In the genomic region with DNA sequence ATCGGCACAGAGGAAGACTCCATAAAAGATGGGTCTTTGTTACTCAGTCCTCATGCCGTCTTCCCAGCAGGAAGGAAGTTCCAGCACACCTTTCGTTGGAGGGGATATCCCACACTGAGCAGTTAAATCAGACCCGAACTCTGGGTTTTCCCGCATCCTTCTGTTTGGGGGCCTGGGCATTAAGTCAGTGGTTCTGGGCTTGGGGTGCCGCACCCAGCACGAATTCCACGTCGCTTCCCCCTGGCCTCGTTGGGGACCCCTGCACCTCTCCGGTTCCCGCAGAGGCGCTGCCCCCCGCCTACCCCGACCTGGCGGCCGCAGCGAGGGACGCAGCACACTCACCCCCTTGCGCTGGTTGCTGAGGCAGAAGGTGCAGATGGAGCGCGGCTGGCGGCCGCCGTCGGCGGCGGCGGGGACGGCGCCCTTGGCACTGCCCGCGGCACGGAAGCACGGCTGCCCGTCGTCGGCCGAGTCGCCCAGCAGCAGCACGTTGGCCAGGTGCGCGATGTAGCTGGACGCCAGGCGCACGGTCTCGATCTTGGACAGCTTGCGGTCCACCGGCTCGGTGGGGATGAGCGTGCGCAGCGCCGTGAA, we compare ENCODE assay signal across 12 cellular contexts. TPM values are rescaled to one million over a fixed set of nuclear protein-coding genes. Genes with fewer than 3 reads are reported as not detected.
DNase-seq lines count a peak whose midpoint lies in the region; ATAC-seq and TF ChIP-seq lines count a peak whose summit lies in the region.
"Had no signal": no experiment of that assay in that cellular context is flagged by ENCODE, and none has a peak within 500 bp of the region (broad histone marks: within the 10 kb centered on the region; RNA-seq: fewer than 3 reads in every experiment).

No MANE protein-coding gene starts in this region.

- 8 to 10% methylated on average over 53 of the region's 54 CpGs for WGBS in heart right ventricle, 2 donors
- WGBS in upper lobe of left lung, 2 donors: 18 to 25% methylated on average over 5 to 20 of the region's 54 CpGs

- peaks cover 0 to 50% (median 3%) of the 10 kb centered on the region in 7 donors for H3K27me3 ChIP-seq in heart right ventricle
- H3K27me3 ChIP-seq in dorsolateral prefrontal cortex: peaks cover 0 to 55% (median 35%) of the 10 kb centered on the region in 45 donors
- H3K27me3 ChIP-seq in lower lobe of right lung (ENCODE audit: low read depth): peaks cover 58% of the 10 kb centered on the region
- H3K27me3 ChIP-seq in upper lobe of left lung: peaks cover 0 to 22% (median 7%) of the 10 kb centered on the region in 4 donors

- TF ChIP-seq POLR2A in upper lobe of left lung (IDR thresholded peaks at IDR 0.05): no peak

- ATAC-seq in heart right ventricle: no peak
- ATAC-seq in left cardiac atrium: no peak
- ATAC-seq in lower lobe of right lung: no peak
- no peak for ATAC-seq in upper lobe of left lung (ENCODE audit: low FRiP score in 2 of 2)
- ATAC-seq in HG02885 (IDR thresholded peaks at IDR 0.05; ENCODE audit: poor library complexity, unreplicated experiment): no peak
- no peak for ATAC-seq in HG02759 (IDR thresholded peaks at IDR 0.05; ENCODE audit: unreplicated experiment)

- intact Hi-C loops in heart right ventricle (cut with DNase I): loop anchor here in 3 of 10 donors (5.0 kb wide), 1 partner anchor 37 kb away; no protein-coding TSS in a partner anchor
- intact Hi-C loops in left cardiac atrium (cut with DNase I): loop anchor here in 1 of 2 donors (5.0 kb wide), 1 partner anchor 37 kb away; no protein-coding TSS in a partner anchor
- intact Hi-C loops in dorsolateral prefrontal cortex (cut with DNase I): no loop called here
- intact Hi-C loops in lower lobe of right lung (cut with DNase I): no loop called here

- DNase-seq in heart right ventricle (no peak), left cardiac atrium (no peak), dorsolateral prefrontal cortex (no peak), lower lobe of right lung (peak; percentile 37), upper lobe of left lung (peak in 1 of 2 donors; percentile 78)
- DNase-seq in activated naive CD4-positive, alpha-beta T cell (lab: John Stamatoyannopoulos, UW): no peak
- DNase-seq: DMS153, foreskin keratinocyte, T-helper 1 cell had no signal

- no peak for TF ChIP-seq EP300 in upper lobe of left lung (IDR thresholded peaks at IDR 0.05)

- H3K27ac ChIP-seq in heart right ventricle (peak overlapping the region; percentile 76 to 94 (median 89)), dorsolateral prefrontal cortex (no peak overlapping the region), lower lobe of right lung (no peak overlapping the region), upper lobe of left lung (no peak overlapping the region)
- H3K27ac ChIP-seq: foreskin keratinocyte had no signal

- H3K4me3 ChIP-seq in heart right ventricle (peak overlapping the region; percentile 56 to 77 (median 64)), dorsolateral prefrontal cortex (peak overlapping the region in 44 of 59 donors; percentile 5 to 58 (median 31)), lower lobe of right lung (peak overlapping the region; percentile 31), upper lobe of left lung (peak overlapping the region in 3 of 4 donors; percentile 35 to 43 (median 36))

- H3K4me1 ChIP-seq in heart right ventricle (peaks cover 14 to 58% (median 32%) of the 10 kb centered on the region in 9 donors), lower lobe of right lung (peaks cover 16% of the 10 kb centered on the region), upper lobe of left lung (peaks cover 4 to 29% (median 10%) of the 10 kb centered on the region in 4 donors)
- H3K4me1 ChIP-seq: foreskin keratinocyte had no signal

- H3K9me3 ChIP-seq in heart right ventricle: no peaks in the 10 kb centered on the region
- no peaks in the 10 kb centered on the region for H3K9me3 ChIP-seq in lower lobe of right lung
- H3K9me3 ChIP-seq in upper lobe of left lung: no peaks in the 10 kb centered on the region

- TF ChIP-seq CTCF in heart right ventricle (IDR thresholded peaks at IDR 0.05) (no peak), dorsolateral prefrontal cortex (IDR thresholded peaks at IDR 0.05 in 54 of 56, conservative IDR thresholded peaks at IDR 0.05 in 2 of 56; ENCODE audit: low read depth in 1 of 56, partially characterized antibody in 56 of 56) (no peak), lower lobe of right lung (IDR thresholded peaks at IDR 0.05) (no peak), upper lobe of left lung (IDR thresholded peaks at IDR 0.05) (no peak)

- H3K36me3 ChIP-seq in heart right ventricle (peaks cover 0 to 19% (median 0%) of the 10 kb centered on the region in 9 donors), lower lobe of right lung (no peaks in the 10 kb centered on the region), upper lobe of left lung (no peaks in the 10 kb centered on the region)

RNA-seq across cellular contexts. Expression of gene TCF15, which starts 0.6 kb away (rescaled TPM):
- total RNA-seq in heart right ventricle: 10 to 100 TPM in 3 of 10 donors, 1 to 10 TPM in 7; 4.6 to 20.5 (median 7.9) TPM
- polyA plus RNA-seq in heart right ventricle: 10 to 100 TPM; 12.8 to 41.0 TPM
- total RNA-seq in left cardiac atrium: 10 to 100 TPM in 1 of 2 donors, 1 to 10 TPM in 1; 7.3 to 10.3 TPM
- 1 to 10 TPM in 22 of 120 experiments, under 1 TPM in 81, not detected in 17; 0.18 to 2.2 (median 0.69) TPM for total RNA-seq in dorsolateral prefrontal cortex
- 0.65 TPM for total RNA-seq in lower lobe of right lung
- 1 to 10 TPM in 2 of 6 donors, under 1 TPM in 3, not detected in 1; 0.14 to 1.4 (median 0.39) TPM for total RNA-seq in upper lobe of left lung
- total RNA-seq: activated CD4-positive, alpha-beta T cell treated with anti-CD3 and anti-CD28 coated beads for 36 hours; foreskin keratinocyte had no signal

RNA-seq across cellular contexts. Expression of gene SRXN1, which starts 43.5 kb away (rescaled TPM):
- total RNA-seq in heart right ventricle: 10 to 100 TPM; 21.4 to 42.0 (median 30.9) TPM
- polyA plus RNA-seq in heart right ventricle: 10 to 100 TPM; 11.9 to 32.8 TPM
- 10 to 100 TPM; 34.1 to 38.9 TPM for total RNA-seq in left cardiac atrium
- 10 to 100 TPM; 14.4 to 47.4 (median 30.2) TPM for total RNA-seq in dorsolateral prefrontal cortex
- 32.0 TPM for total RNA-seq in lower lobe of right lung
- 10 to 100 TPM; 10.5 to 58.2 (median 32.7) TPM for total RNA-seq in upper lobe of left lung

Comparison
In these comparisons a context has a peak if more than half of its experiments do, and no peak if none do; other contexts are left out.
1. H3K27ac ChIP-seq: peak in heart right ventricle (10 of 10); none in dorsolateral prefrontal cortex (0 of 59), lower lobe of right lung (single experiment) and upper lobe of left lung (0 of 4).
2. Peak in every context shown above with its lines, with median percentiles within 50 percentile points of each other: H3K4me3 ChIP-seq.